In the genomic region with DNA sequence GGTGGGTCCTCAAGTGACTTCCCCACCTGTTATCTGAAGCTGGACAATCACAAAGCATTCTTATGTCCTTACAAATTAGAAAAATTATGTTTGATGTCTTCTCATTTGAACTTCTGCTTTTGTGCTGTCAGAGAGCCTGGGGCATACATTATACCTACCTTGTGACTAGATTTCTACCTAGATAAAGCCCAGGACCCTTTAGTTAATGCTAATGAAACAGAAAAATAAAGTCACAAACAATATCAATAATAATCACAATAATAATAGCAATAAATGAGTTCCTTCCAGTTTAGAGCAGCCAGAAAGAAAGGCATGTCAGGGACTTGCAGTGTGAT, we compare ENCODE assay signal across 22 cellular contexts.
"Had no signal": no experiment of that assay in that cellular context is flagged by ENCODE, and none has a peak within 500 bp of the region (broad histone marks: within the 10 kb centered on the region; RNA-seq: fewer than 3 reads in every experiment).

No MANE protein-coding gene starts in this region.

- H3K4me1 ChIP-seq: ascending aorta, breast epithelium, prostate gland, suprapubic skin had no signal

- H3K36me3 ChIP-seq: ascending aorta, breast epithelium, prostate gland, suprapubic skin had no signal

- H3K27ac ChIP-seq: ascending aorta, breast epithelium, prostate gland, suprapubic skin had no signal

- H3K4me1 Mint-ChIP-seq: nephron had no signal

- H3K4me3 Mint-ChIP-seq: activated naive CD4-positive, alpha-beta T cell treated with anti-CD3 and anti-CD28 coated beads for 36 hours; nephron; stimulated activated naive CD8-positive, alpha-beta T cell treated with anti-CD3 and anti-CD28 coated beads, Interleukin-15, Interleukin-2, amounts not matched to agents 100 ng/mL and 50 ng/mL, for 24 hours had no signal

- DNase-seq: activated CD4-positive, alpha-beta T cell treated with anti-CD3 and anti-CD28 coated beads, Interleukin-2, amount 50 U/mL, for 4 hours; activated CD4-positive, CD25-positive, alpha-beta regulatory T cell treated with anti-CD3 and anti-CD28 coated beads, Interleukin-2, amount 50 U/mL, for 72 hours; activated naive CD4-positive, alpha-beta T cell treated with anti-CD3 and anti-CD28 coated beads for 36 hours; activated T-cell treated with anti-CD3 and anti-CD28 coated beads for 4 hours; cerebellar nuclear complex; effector memory CD4-positive, alpha-beta T cell; foreskin fibroblast; hippocampal formation; kidney glomerular epithelial cell; left ventricle myocardium superior; mesenchymal stem cell; nucleus accumbens; right cardiac atrium; T-helper 9 cell; trophoblast cell had no signal

- H3K27me3 ChIP-seq: ascending aorta, breast epithelium, suprapubic skin had no signal

- H3K9me3 ChIP-seq: ascending aorta, breast epithelium, prostate gland, suprapubic skin had no signal

- H3K4me2 ChIP-seq: smooth muscle cell had no signal

- H3K4me3 ChIP-seq: ascending aorta, breast epithelium, prostate gland, smooth muscle cell, suprapubic skin had no signal

- ATAC-seq: left ventricle myocardium superior, right cardiac atrium had no signal

- H3K27ac Mint-ChIP-seq: activated naive CD4-positive, alpha-beta T cell treated with anti-CD3 and anti-CD28 coated beads for 36 hours; nephron; stimulated activated naive CD8-positive, alpha-beta T cell treated with anti-CD3 and anti-CD28 coated beads, Interleukin-15, Interleukin-2, amounts not matched to agents 100 ng/mL and 50 ng/mL, for 24 hours had no signal
